ENCODE assay signal across 18 cellular contexts in the genomic region with DNA sequence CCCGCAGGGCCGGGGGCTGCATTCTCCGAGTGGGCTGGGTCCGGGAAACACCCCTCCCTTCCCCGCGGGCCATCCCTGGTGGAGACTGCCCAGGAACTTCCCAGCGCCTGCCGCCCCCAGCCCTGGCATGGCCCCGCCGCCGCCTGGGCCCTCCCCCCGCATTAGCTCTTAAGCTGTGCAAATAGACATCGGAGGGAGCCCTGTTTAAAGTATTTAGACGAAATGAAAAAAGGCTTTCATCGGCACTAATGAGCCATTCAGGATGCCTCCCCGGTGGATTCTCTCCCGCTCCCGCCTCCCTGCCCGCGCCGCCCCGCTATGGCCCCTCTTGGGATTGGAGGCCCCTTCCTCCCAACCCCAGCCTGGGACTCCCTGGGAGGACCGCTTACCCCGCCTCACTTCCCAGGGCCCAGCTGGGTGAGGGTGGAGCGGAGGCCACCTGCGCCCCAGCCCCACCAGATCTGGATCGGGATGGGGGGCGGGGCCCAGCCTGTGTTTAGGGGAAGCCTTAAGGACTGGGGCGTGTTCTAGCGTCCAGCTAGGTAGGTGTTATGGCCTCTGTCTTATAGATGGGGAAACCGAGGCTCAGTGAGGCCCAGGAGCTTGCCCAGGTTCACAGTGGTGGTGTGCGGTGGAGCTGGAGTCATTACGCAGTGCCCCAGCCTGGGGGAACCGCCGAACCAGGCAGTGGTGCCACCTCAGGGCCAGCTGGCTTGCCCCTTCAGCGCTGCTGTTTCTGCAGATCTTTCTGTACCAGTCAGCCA. TPM values are rescaled to one million over a fixed set of nuclear protein-coding genes. Genes with fewer than 3 reads are reported as not detected.
DNase-seq lines count a peak whose midpoint lies in the region; ATAC-seq and TF ChIP-seq lines count a peak whose summit lies in the region.
"Had no signal": no experiment of that assay in that cellular context is flagged by ENCODE, and none has a peak within 500 bp of the region (broad histone marks: within the 10 kb centered on the region; RNA-seq: fewer than 3 reads in every experiment).

No MANE protein-coding gene starts in this region.

- POLR2A ChIA-PET in HEK293 (lab: Yijun Ruan, JAX), result interaction anchor here (0.7 to 0.8 kb wide), 2 partner anchors 20 to 33 kb away, joined by 3 read pairs; no protein-coding TSS in a partner anchor

- DNase-seq in NCI-H2107 (lab: John Stamatoyannopoulos, UW), result peak; percentile 26
- DNase-seq in T-helper 17 cell, result no peak
- DNase-seq in nephron progenitor cell, result peak; percentile 45
- DNase-seq in GM03348 (ENCODE audit: low spot score), result no peak
- DNase-seq in Right ventricle myocardium superior, result no peak
- DNase-seq in activated CD8-positive, alpha-beta memory T cell treated with anti-CD3 and anti-CD28 coated beads, Interleukin-2, amount 50 U/mL, for 4 hours, result no peak
- DNase-seq: activated CD4-positive, CD25-positive, alpha-beta regulatory T cell; C1 segment of cervical spinal cord; EL; NCI-H226; psoas muscle; T-cell had no signal

- no peak overlapping the region for H3K4me3 ChIP-seq in HEK293 (ENCODE audit: low read depth, low read length)
- H3K4me3 ChIP-seq: ascending aorta, coronary artery, psoas muscle had no signal

- no peaks in the 10 kb centered on the region for H3K36me3 Mint-ChIP-seq in T-helper 17 cell (ENCODE audit: low read depth)
- H3K36me3 Mint-ChIP-seq in nephron progenitor cell (ENCODE audit: low read depth), result no peaks in the 10 kb centered on the region
- H3K36me3 Mint-ChIP-seq: T-cell had no signal

- intact Hi-C loops in Right ventricle myocardium superior (cut with DNase I), result no loop called here

- ATAC-seq in T-helper 17 cell, result no peak
- ATAC-seq in HG03097 (IDR thresholded peaks at IDR 0.05; ENCODE audit: low FRiP score, unreplicated experiment), result no peak
- ATAC-seq in Right ventricle myocardium superior (ENCODE audit: poor library complexity), result no peak
- ATAC-seq: Panc1, T-cell had no signal

- no peak for TF ChIP-seq CTCF in HEK293 (tag by site-specific recombination; IDR thresholded peaks at IDR 0.05)
- TF ChIP-seq CTCF in nephron progenitor cell (IDR thresholded peaks at IDR 0.05), result no peak

- H3K4me1 Mint-ChIP-seq in T-helper 17 cell, result peaks cover 12% of the 10 kb centered on the region
- H3K4me1 Mint-ChIP-seq in nephron progenitor cell, result peaks cover 24% of the 10 kb centered on the region

- H3K27ac Mint-ChIP-seq in T-helper 17 cell, result peak overlapping the region; percentile 19
- no peak overlapping the region for H3K27ac Mint-ChIP-seq in nephron progenitor cell
- H3K27ac Mint-ChIP-seq: T-cell had no signal

- no peak overlapping the region for H3K27ac ChIP-seq in HEK293 (ENCODE audit: extremely low read depth, low read depth, low read length)
- H3K27ac ChIP-seq: ascending aorta, coronary artery, psoas muscle had no signal

- no peaks in the 10 kb centered on the region for H3K9me3 ChIP-seq in HEK293 (ENCODE audit: control insufficient read depth, insufficient read depth, low read depth, low read length)
- no peaks in the 10 kb centered on the region for H3K9me3 ChIP-seq in T-helper 17 cell (ENCODE audit: control insufficient read depth, low read length, poor library complexity, severe bottlenecking)
- H3K9me3 ChIP-seq: ascending aorta, psoas muscle had no signal

- CTCF ChIA-PET in HEK293 (lab: Yijun Ruan, JAX), result interaction anchor here (0.7 to 1.3 kb wide), 4 partner anchors 126 to 564 kb away, joined by 3 to 5 read pairs (median 4); no protein-coding TSS in a partner anchor

- H3K9me3 Mint-ChIP-seq in nephron progenitor cell, result no peaks in the 10 kb centered on the region
- H3K9me3 Mint-ChIP-seq: T-cell had no signal

- H3K4me1 ChIP-seq in HEK293 (ENCODE audit: control insufficient read depth, insufficient read depth, low read length), result no peaks in the 10 kb centered on the region
- H3K4me1 ChIP-seq: ascending aorta, psoas muscle had no signal

- H3K4me3 Mint-ChIP-seq in T-helper 17 cell (no peak overlapping the region), nephron progenitor cell (no peak overlapping the region)
- H3K4me3 Mint-ChIP-seq: T-cell had no signal

- no peaks in the 10 kb centered on the region for H3K27me3 Mint-ChIP-seq in T-helper 17 cell
- H3K27me3 Mint-ChIP-seq in nephron progenitor cell (ENCODE audit: low read depth, poor library complexity), result peaks cover 56% of the 10 kb centered on the region

- no peaks in the 10 kb centered on the region for H3K36me3 ChIP-seq in HEK293 (ENCODE audit: control insufficient read depth in 2 of 2, insufficient read depth in 1 of 2, low read length in 2 of 2)
- H3K36me3 ChIP-seq: ascending aorta had no signal

TF ChIP-seq in HEK293, 187 proteins besides CTCF, POLR2A, EP300 and RAD21:
- no peak for TF ChIP-seq ZNF629 (tag by site-specific recombination; IDR thresholded peaks at IDR 0.05)
- no peak for TF ChIP-seq ZNF707 (tag by site-specific recombination; IDR thresholded peaks at IDR 0.05)
- TF ChIP-seq SCRT1 (tag by site-specific recombination; IDR thresholded peaks at IDR 0.05; ENCODE audit: borderline replicate concordance), result no peak
- TF ChIP-seq ZNF626 (tag by site-specific recombination; IDR thresholded peaks at IDR 0.05), result no peak
- TF ChIP-seq EGR2 (tag by site-specific recombination; IDR thresholded peaks at IDR 0.05; ENCODE audit: low read depth), result peak; percentile 56
- TF ChIP-seq ZFHX2 (tag by site-specific recombination; conservative IDR thresholded peaks at IDR 0.05), result peak; percentile 29; the same call in 1 of the 2 replicates

RNA-seq across cellular contexts. Expression of a gene that starts 19.7 kb away (rescaled TPM):
- under 1 TPM; 0.35 to 0.47 TPM for total RNA-seq in T-helper 17 cell
- total RNA-seq in Right ventricle myocardium superior, result not detected
- total RNA-seq: ascending aorta, liver, psoas muscle had no signal

RNA-seq across cellular contexts. Expression of a gene that starts 34.8 kb away (rescaled TPM):
- total RNA-seq in T-helper 17 cell (100 to 1,000 TPM; 164 to 174 TPM), Right ventricle myocardium superior (14.8 TPM)

RNA-seq across cellular contexts. Expression of a gene that starts 56.8 kb away (rescaled TPM):
- total RNA-seq in T-helper 17 cell, result 1 to 10 TPM; 2.2 to 2.5 TPM
- total RNA-seq in Right ventricle myocardium superior, result 1.00 TPM
- total RNA-seq: ascending aorta had no signal

Comparison
In these comparisons a context has a peak if more than half of its experiments do, and no peak if none do; other contexts are left out.
1. DNase-seq: peak in NCI-H2107 (single experiment) and nephron progenitor cell (single experiment); none in T-helper 17 cell (0 of 3), GM03348 (single experiment), Right ventricle myocardium superior (single experiment) and activated CD8-positive, alpha-beta memory T cell treated with anti-CD3 and anti-CD28 coated beads, Interleukin-2, amount 50 U/mL, for 4 hours (single experiment).
2. RNA of a gene that starts 34.8 kb away (total RNA-seq): 164 to 174 TPM in T-helper 17 cell; 14.8 TPM in Right ventricle myocardium superior (single experiment); every median in the first group is over 10 times any median in the second.